20 cellular contexts compared by ENCODE assay signal in the genomic region with DNA sequence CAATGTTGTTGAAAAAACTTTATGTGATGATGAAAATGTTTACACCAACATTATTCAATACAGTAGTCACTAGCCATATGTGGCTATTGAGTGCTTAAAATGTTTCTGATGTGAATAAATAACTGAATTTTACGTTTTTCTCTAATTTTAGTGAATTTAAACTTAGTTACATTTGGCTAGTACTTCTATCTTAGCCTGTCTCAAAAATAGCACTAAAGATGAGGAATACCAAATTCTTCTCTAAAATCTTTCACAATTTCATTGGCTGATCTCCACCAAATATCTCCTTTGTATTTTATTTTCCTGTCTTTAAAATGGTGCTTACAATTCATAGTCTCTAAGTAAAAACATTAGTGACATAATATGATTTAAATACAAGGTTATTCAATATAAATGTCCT.
A peak's percentile ranks its signal among the peaks of the same experiment; 100 is the strongest.
DNase-seq lines count a peak whose midpoint lies in the region; ATAC-seq, FAIRE-seq and TF ChIP-seq lines count a peak whose summit lies in the region.
"Had no signal": no experiment of that assay in that cellular context is flagged by ENCODE, and none has a peak within 500 bp of the region (broad histone marks: within the 10 kb centered on the region; RNA-seq: fewer than 3 reads in every experiment).

No MANE protein-coding gene starts in this region.

- H2BK15ac ChIP-seq in mesenchymal stem cell (ENCODE audit: low read depth, poor library complexity, severe bottlenecking), result no peak overlapping the region

- H3K79me2 ChIP-seq in PC-3 (ENCODE audit: low read length), result no peaks in the 10 kb centered on the region

- H3K36me3 ChIP-seq in PC-3 (ENCODE audit: low read depth, low read length), result no peaks in the 10 kb centered on the region
- no peaks in the 10 kb centered on the region for H3K36me3 ChIP-seq in mesenchymal stem cell (ENCODE audit: control insufficient read depth in 1 of 2, insufficient read depth in 2 of 2, low read depth in 1 of 2, low read length in 2 of 2)
- H3K36me3 ChIP-seq: Peyer's patch had no signal

- no peaks in the 10 kb centered on the region for H3K79me1 ChIP-seq in mesenchymal stem cell (replicated peaks; ENCODE audit: low read length, poor library complexity, severe bottlenecking)

- CTCF ChIA-PET in A549 (lab: Yijun Ruan, JAX) (interaction anchor here (0.7 to 1.7 kb wide), 3 partner anchors 11 to 439 kb away, joined by 3 to 6 read pairs (median 4); no protein-coding TSS in a partner anchor), PC-3 (lab: Charles Lee) (no interaction called here)

- no peaks in the 10 kb centered on the region for H3K27me3 ChIP-seq in PC-3 (ENCODE audit: low read length)
- no peaks in the 10 kb centered on the region for H3K27me3 ChIP-seq in mesenchymal stem cell (ENCODE audit: control insufficient read depth in 1 of 2, insufficient read depth in 1 of 2, low read length in 2 of 2)
- H3K27me3 ChIP-seq: Peyer's patch had no signal

- H4K20me1 ChIP-seq in PC-3 (ENCODE audit: low read length), result no peaks in the 10 kb centered on the region

- H3K4me1 Mint-ChIP-seq in immature natural killer cell, result no peaks in the 10 kb centered on the region

- WGBS in A549 (ENCODE audit: missing lambda C conversion rate), result 7% methylated on average over 1 of the region's 1 CpG
- whole genome bisulfite sequencing in mesenchymal stem cell, result no CpG with 5 or more reads among the region's 1 CpG

- no peak overlapping the region for H2AFZ ChIP-seq in PC-3 (ENCODE audit: low read length)
- no peak overlapping the region for H2AFZ ChIP-seq in mesenchymal stem cell (ENCODE audit: low read depth, low read length)

- no peak overlapping the region for H3K4me3 ChIP-seq in A549
- no peak overlapping the region for H3K4me3 ChIP-seq in PC-3 (ENCODE audit: low read length)
- H3K4me3 ChIP-seq in mesenchymal stem cell (ENCODE audit: insufficient read depth in 1 of 2, low read depth in 1 of 2, low read length in 2 of 2), result peak overlapping the region in 1 of 2 experiments; percentile 60
- H3K4me3 ChIP-seq: K562, Peyer's patch had no signal

- no peak for FAIRE-seq in A549 (lab: Jason Lieb, UNC)
- FAIRE-seq: GM12891, K562 had no signal

- H3K14ac ChIP-seq in mesenchymal stem cell (ENCODE audit: low read length in 2 of 2), result no peak overlapping the region

- H4K8ac ChIP-seq in mesenchymal stem cell (ENCODE audit: low read length), result no peak overlapping the region

- H2BK5ac ChIP-seq in mesenchymal stem cell (ENCODE audit: low read depth, low read length, poor library complexity, severe bottlenecking), result no peak overlapping the region

- H3K27ac Mint-ChIP-seq in immature natural killer cell, result no peak overlapping the region

- no peak for TF ChIP-seq CTCF in A549 (IDR thresholded peaks at IDR 0.05)
- no peak for TF ChIP-seq CTCF in PC-3 (conservative IDR thresholded peaks at IDR 0.05; ENCODE audit: low read depth, low read length)
- no peak for TF ChIP-seq CTCF in GM13976 (IDR thresholded peaks at IDR 0.05; ENCODE audit: borderline replicate concordance, control extremely low read depth, extremely low read depth, insufficient read depth, missing control alignments)

- no peak overlapping the region for H2BK120ac ChIP-seq in mesenchymal stem cell (ENCODE audit: low read depth, low read length)

- no peak overlapping the region for H3K4me3 Mint-ChIP-seq in immature natural killer cell

- peak in 1 of 2 experiments; percentile 34; a peak in 2 of 6 replicates for ATAC-seq in A549
- ATAC-seq in PC-3, result no peak
- no peak for ATAC-seq in HG03571 (IDR thresholded peaks at IDR 0.05; ENCODE audit: unreplicated experiment)
- ATAC-seq: K562 had no signal

- in situ Hi-C loops in GM13976 (cut with MboI; ENCODE audit: low sequenced_read_pairs, unreplicated experiment), result no loop called here

- H2AK5ac ChIP-seq in mesenchymal stem cell (ENCODE audit: low read length, severe bottlenecking), result no peak overlapping the region

- H4K91ac ChIP-seq in mesenchymal stem cell (ENCODE audit: low read length), result no peak overlapping the region

- no peak for TF ChIP-seq EP300 in A549 (IDR thresholded peaks at IDR 0.05)

- H3K9me3 Mint-ChIP-seq in immature natural killer cell, result peaks cover 5 to 27% (median 9%) of the 10 kb centered on the region in 6 donors

- H2BK12ac ChIP-seq in mesenchymal stem cell (ENCODE audit: low read length in 2 of 2), result no peak overlapping the region

- no peaks in the 10 kb centered on the region for H3K9me3 ChIP-seq in A549
- no peaks in the 10 kb centered on the region for H3K9me3 ChIP-seq in PC-3 (ENCODE audit: low read length)
- H3K9me3 ChIP-seq in mesenchymal stem cell (ENCODE audit: control insufficient read depth, low read length), result no peaks in the 10 kb centered on the region
- H3K9me3 ChIP-seq: Peyer's patch had no signal

- H3K4me2 ChIP-seq in A549, result peak overlapping the region; percentile 64
- H3K4me2 ChIP-seq in PC-3 (ENCODE audit: low read length), result peak overlapping the region; percentile 30; the same call in 1 of the 2 replicates
- H3K4me2 ChIP-seq in mesenchymal stem cell (ENCODE audit: low read length, poor library complexity, severe bottlenecking), result no peak overlapping the region

- POLR2A ChIA-PET in A549 (lab: Yijun Ruan, JAX), result interaction anchor here (0.8 kb wide), 1 partner anchor 41 kb away, joined by 3 read pairs; no protein-coding TSS in a partner anchor
- POLR2A ChIA-PET in PC-3 (lab: Charles Lee; ENCODE audit: unreplicated experiment), result no interaction called here

- H3K23ac ChIP-seq in mesenchymal stem cell (ENCODE audit: low read length in 2 of 2), result no peak overlapping the region

- DNase-seq in A549 (ENCODE audit: low read depth in 1 of 2, low spot score in 1 of 2) (no peak), PC-3 (no peak), epithelial cell of prostate (ENCODE audit: low read depth, low spot score) (no peak), mesenchymal stem cell (no peak), immature natural killer cell (no peak), GM13976 (ENCODE audit: low spot score) (no peak), NAMALWA (ENCODE audit: low spot score) (no peak)
- DNase-seq: AML-193, DMS53, GOT3, NCI-H1092 treated with DMSO at 0.1 percent for 48 hours, NCI-H187, NCI-H446 treated with DMSO at 0.1 percent for 48 hours, NCI-H774, Peyer's patch, SHP77 had no signal

- H3K9me2 ChIP-seq in PC-3 (replicated peaks; ENCODE audit: low read length), result no peaks in the 10 kb centered on the region

- no peak overlapping the region for H3K4ac ChIP-seq in mesenchymal stem cell (ENCODE audit: low read depth in 1 of 2, low read length in 2 of 2)

- H3K9ac ChIP-seq in PC-3 (ENCODE audit: low read length) (no peak overlapping the region), mesenchymal stem cell (ENCODE audit: low read length) (peak overlapping the region; percentile 89)

- H3K18ac ChIP-seq in mesenchymal stem cell (ENCODE audit: low read depth in 1 of 2, low read length in 2 of 2), result no peak overlapping the region

- intact Hi-C loops in PC-3 (cut with micrococcal nuclease), result loop anchor here (5.0 kb wide), 1 partner anchor 44 kb away; no protein-coding TSS in a partner anchor

- no peak for TF ChIP-seq RAD21 in A549 (conservative IDR thresholded peaks at IDR 0.05 in 1 of 2, IDR thresholded peaks at IDR 0.05 in 1 of 2)

- TF ChIP-seq POLR2A in A549 (IDR thresholded peaks at IDR 0.05; ENCODE audit: low read length), result no peak

- no peaks in the 10 kb centered on the region for H3F3A ChIP-seq in PC-3 (ENCODE audit: low read length, unreplicated experiment)

- H3K27ac ChIP-seq in A549 (peak overlapping the region; percentile 68 to 73; a peak in 4 of 6 replicates), PC-3 (ENCODE audit: low read length) (peak overlapping the region; percentile 64), epithelial cell of prostate (peak overlapping the region; percentile 86), mesenchymal stem cell (ENCODE audit: low read length, poor library complexity, severe bottlenecking) (no peak overlapping the region)
- H3K27ac ChIP-seq: HL-60, Peyer's patch had no signal

- no TSS peak for BruUV-seq in PC-3 (replicated peaks; lab: Mats Ljungman, UMichigan)

- H3K36me3 Mint-ChIP-seq in immature natural killer cell, result no peaks in the 10 kb centered on the region

- no peaks in the 10 kb centered on the region for H3K27me3 Mint-ChIP-seq in immature natural killer cell (ENCODE audit: low read depth in 3 of 3)

- H3K4me1 ChIP-seq in A549 (peaks cover 28% of the 10 kb centered on the region), PC-3 (ENCODE audit: insufficient read depth, low read length) (peaks cover 20% of the 10 kb centered on the region), mesenchymal stem cell (ENCODE audit: control insufficient read depth, insufficient read depth, low read depth, low read length) (peaks cover 1% of the 10 kb centered on the region)
- H3K4me1 ChIP-seq: Peyer's patch had no signal

TF ChIP-seq in A549, 52 proteins besides CTCF, POLR2A, EP300 and RAD21:
- TF ChIP-seq ATOH8 (CRISPR knock-in tag; IDR thresholded peaks at IDR 0.05; ENCODE audit: low read depth) (no peak), JUN (IDR thresholded peaks at IDR 0.05) (0 out of 5 replicates have a peak, but pooled peaks of 1 of the 2 experiments have one; percentile 13), SMC3 (IDR thresholded peaks at IDR 0.05) (0 out of 3 replicates have a peak, but pooled peaks have one; percentile 5), KDM1A (IDR thresholded peaks at IDR 0.05; ENCODE audit: low read depth) (no peak)
